ENCODE assay signal across 1 cellular context in the genomic region with DNA sequence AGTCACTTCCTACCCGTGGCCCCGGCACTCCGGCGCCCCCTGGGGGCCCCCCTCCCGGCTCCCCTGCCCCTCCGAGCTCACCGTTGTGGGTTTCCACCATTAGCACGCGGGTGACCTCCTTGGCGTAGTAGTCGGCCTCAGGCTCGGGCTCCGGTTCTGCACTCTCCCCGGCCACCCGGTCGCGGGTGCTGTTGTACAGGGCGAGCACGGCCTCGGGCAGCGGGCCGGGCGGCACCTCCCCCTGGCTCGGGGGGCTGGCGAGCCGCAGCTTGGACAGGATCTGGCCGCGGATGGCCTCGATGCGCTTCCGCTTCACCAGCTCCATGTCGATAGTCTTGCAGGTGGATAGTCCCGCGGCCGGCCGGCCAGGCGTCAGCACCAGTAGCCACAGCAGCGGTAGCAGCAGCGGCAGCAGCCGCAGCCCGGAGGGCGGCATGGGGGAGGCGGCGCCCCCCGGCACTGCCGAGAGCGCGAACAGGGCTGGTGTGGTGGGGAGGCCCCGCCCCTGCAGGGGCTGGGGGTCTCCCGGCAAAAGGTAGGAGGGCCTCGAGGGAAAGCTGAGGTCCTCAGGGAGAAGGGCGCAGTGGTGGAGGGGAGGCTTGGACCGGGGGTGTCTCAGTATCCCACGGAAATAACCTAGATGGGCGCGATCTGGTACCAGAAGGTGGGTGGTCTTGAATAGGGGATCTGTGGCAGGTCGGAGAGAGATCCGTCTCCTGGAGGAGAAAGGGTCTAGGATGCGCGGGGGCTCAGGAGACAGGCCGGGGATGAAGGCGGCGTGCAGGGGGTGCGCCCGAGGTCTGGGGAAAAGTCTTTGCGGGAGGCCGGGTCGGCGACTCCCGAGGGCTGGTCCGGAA.
A peak's percentile ranks its signal among the peaks of the same experiment; 100 is the strongest.
TF ChIP-seq lines count a peak whose summit lies in the region.

No MANE protein-coding gene starts in this region.

TF ChIP-seq in HEK293, 187 proteins besides CTCF, POLR2A, EP300 and RAD21 (continued from another document and continues in another):
- no peak for TF ChIP-seq KLF17 (tag by site-specific recombination; IDR thresholded peaks at IDR 0.05)
- TF ChIP-seq, protein P1, sequence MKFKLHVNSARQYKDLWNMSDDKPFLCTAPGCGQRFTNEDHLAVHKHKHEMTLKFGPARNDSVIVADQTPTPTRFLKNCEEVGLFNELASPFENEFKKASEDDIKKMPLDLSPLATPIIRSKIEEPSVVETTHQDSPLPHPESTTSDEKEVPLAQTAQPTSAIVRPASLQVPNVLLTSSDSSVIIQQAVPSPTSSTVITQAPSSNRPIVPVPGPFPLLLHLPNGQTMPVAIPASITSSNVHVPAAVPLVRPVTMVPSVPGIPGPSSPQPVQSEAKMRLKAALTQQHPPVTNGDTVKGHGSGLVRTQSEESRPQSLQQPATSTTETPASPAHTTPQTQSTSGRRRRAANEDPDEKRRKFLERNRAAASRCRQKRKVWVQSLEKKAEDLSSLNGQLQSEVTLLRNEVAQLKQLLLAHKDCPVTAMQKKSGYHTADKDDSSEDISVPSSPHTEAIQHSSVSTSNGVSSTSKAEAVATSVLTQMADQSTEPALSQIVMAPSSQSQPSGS (tag by site-specific recombination; IDR thresholded peaks at IDR 0.05; ENCODE audit: low read depth), result no peak
- peak; percentile 52; the same call in 1 of the 2 replicates for TF ChIP-seq ZNF600 (tag by site-specific recombination; IDR thresholded peaks at IDR 0.05)
- peak; percentile 72 for TF ChIP-seq ZEB2 (tag by site-specific recombination; IDR thresholded peaks at IDR 0.05)
- TF ChIP-seq IKZF3 (tag by site-specific recombination; IDR thresholded peaks at IDR 0.05), result no peak
- TF ChIP-seq ZNF707 (tag by site-specific recombination; IDR thresholded peaks at IDR 0.05), result peak; percentile 88
- TF ChIP-seq ZNF394 (tag by site-specific recombination; IDR thresholded peaks at IDR 0.05; ENCODE audit: borderline replicate concordance), result peak; percentile 35; the same call in 1 of the 2 replicates
- TF ChIP-seq ZNF561 (tag by site-specific recombination; IDR thresholded peaks at IDR 0.05; ENCODE audit: borderline replicate concordance), result 0 out of 2 replicates have a peak, but pooled peaks have one; percentile 20
- TF ChIP-seq ZNF341 (tag by site-specific recombination; IDR thresholded peaks at IDR 0.05; ENCODE audit: low read depth), result peak; percentile 83
- no peak for TF ChIP-seq ZFP69B (tag by site-specific recombination; IDR thresholded peaks at IDR 0.05)
- TF ChIP-seq ZNF785 (tag by site-specific recombination; IDR thresholded peaks at IDR 0.05), result no peak
- TF ChIP-seq, protein P2, sequence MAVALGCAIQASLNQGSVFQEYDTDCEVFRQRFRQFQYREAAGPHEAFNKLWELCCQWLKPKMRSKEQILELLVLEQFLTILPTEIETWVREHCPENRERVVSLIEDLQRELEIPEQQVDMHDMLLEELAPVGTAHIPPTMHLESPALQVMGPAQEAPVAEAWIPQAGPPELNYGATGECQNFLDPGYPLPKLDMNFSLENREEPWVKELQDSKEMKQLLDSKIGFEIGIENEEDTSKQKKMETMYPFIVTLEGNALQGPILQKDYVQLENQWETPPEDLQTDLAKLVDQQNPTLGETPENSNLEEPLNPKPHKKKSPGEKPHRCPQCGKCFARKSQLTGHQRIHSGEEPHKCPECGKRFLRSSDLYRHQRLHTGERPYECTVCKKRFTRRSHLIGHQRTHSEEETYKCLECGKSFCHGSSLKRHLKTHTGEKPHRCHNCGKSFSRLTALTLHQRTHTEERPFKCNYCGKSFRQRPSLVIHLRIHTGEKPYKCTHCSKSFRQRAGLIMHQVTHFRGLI (tag by site-specific recombination; IDR thresholded peaks at IDR 0.05), result no peak
- no peak for TF ChIP-seq REST (tag by site-specific recombination; IDR thresholded peaks at IDR 0.05)
- TF ChIP-seq BCL11A (tag by site-specific recombination; IDR thresholded peaks at IDR 0.05; ENCODE audit: low read depth), result peak; percentile 28; the same call in 1 of the 2 replicates
- peak; percentile 66 for TF ChIP-seq ZBTB26 (tag by site-specific recombination; optimal IDR thresholded peaks at IDR 0.05)
- TF ChIP-seq GFI1B (tag by site-specific recombination; IDR thresholded peaks at IDR 0.05), result no peak
- no peak for TF ChIP-seq ZNF350 (tag by site-specific recombination; IDR thresholded peaks at IDR 0.05)
- TF ChIP-seq, protein P3, sequence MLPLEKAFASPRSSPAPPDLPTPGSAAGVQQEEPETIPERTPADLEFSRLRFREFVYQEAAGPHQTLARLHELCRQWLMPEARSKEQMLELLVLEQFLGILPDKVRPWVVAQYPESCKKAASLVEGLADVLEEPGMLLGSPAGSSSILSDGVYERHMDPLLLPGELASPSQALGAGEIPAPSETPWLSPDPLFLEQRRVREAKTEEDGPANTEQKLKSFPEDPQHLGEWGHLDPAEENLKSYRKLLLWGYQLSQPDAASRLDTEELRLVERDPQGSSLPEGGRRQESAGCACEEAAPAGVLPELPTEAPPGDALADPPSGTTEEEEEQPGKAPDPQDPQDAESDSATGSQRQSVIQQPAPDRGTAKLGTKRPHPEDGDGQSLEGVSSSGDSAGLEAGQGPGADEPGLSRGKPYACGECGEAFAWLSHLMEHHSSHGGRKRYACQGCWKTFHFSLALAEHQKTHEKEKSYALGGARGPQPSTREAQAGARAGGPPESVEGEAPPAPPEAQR (tag by site-specific recombination; IDR thresholded peaks at IDR 0.05), result no peak
- TF ChIP-seq KLF7 (tag by site-specific recombination; IDR thresholded peaks at IDR 0.05; ENCODE audit: borderline replicate concordance), result no peak
- peak; percentile 62 for TF ChIP-seq ZNF501 (tag by site-specific recombination; IDR thresholded peaks at IDR 0.05)
- TF ChIP-seq SP2 (tag by site-specific recombination; IDR thresholded peaks at IDR 0.05), result peak; percentile 66
- TF ChIP-seq, protein P4, sequence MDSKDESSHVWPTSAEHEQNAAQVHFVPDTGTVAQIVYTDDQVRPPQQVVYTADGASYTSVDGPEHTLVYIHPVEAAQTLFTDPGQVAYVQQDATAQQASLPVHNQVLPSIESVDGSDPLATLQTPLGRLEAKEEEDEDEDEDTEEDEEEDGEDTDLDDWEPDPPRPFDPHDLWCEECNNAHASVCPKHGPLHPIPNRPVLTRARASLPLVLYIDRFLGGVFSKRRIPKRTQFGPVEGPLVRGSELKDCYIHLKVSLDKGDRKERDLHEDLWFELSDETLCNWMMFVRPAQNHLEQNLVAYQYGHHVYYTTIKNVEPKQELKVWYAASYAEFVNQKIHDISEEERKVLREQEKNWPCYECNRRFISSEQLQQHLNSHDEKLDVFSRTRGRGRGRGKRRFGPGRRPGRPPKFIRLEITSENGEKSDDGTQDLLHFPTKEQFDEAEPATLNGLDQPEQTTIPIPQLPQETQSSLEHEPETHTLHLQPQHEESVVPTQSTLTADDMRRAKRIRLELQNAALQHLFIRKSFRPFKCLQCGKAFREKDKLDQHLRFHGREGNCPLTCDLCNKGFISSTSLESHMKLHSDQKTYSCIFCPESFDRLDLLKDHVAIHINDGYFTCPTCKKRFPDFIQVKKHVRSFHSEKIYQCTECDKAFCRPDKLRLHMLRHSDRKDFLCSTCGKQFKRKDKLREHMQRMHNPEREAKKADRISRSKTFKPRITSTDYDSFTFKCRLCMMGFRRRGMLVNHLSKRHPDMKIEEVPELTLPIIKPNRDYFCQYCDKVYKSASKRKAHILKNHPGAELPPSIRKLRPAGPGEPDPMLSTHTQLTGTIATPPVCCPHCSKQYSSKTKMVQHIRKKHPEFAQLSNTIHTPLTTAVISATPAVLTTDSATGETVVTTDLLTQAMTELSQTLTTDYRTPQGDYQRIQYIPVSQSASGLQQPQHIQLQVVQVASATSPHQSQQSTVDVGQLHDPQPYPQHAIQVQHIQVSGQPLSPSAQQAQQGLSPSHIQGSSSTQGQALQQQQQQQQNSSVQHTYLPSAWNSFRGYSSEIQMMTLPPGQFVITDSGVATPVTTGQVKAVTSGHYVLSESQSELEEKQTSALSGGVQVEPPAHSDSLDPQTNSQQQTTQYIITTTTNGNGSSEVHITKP (tag by site-specific recombination; IDR thresholded peaks at IDR 0.05), result no peak
- TF ChIP-seq ZNF292 (tag by site-specific recombination; IDR thresholded peaks at IDR 0.05; ENCODE audit: borderline replicate concordance, low read depth), result no peak
- no peak for TF ChIP-seq ZNF529 (tag by site-specific recombination; IDR thresholded peaks at IDR 0.05; ENCODE audit: insufficient replicate concordance)
- TF ChIP-seq ZNF169 (tag by site-specific recombination; IDR thresholded peaks at IDR 0.05), result no peak
- TF ChIP-seq KLF9 (tag by site-specific recombination; IDR thresholded peaks at IDR 0.05; ENCODE audit: low read depth), result peak; percentile 29
- TF ChIP-seq PATZ1 (tag by site-specific recombination; IDR thresholded peaks at IDR 0.05), result peak; percentile 83
- no peak for TF ChIP-seq MZF1 (tag by site-specific recombination; IDR thresholded peaks at IDR 0.05; ENCODE audit: borderline replicate concordance)
- TF ChIP-seq ZBTB17 (tag by site-specific recombination; IDR thresholded peaks at IDR 0.05), result peak; percentile 91
- 0 out of 2 replicates have a peak, but pooled peaks have one; percentile 60 for TF ChIP-seq ZNF692 (tag by site-specific recombination; IDR thresholded peaks at IDR 0.05)
- peak; percentile 50; the same call in 1 of the 2 replicates for TF ChIP-seq YY2 (tag by site-specific recombination; IDR thresholded peaks at IDR 0.05)
